Comparison of ENCODE assay signal across 11 cellular contexts in the genomic region with DNA sequence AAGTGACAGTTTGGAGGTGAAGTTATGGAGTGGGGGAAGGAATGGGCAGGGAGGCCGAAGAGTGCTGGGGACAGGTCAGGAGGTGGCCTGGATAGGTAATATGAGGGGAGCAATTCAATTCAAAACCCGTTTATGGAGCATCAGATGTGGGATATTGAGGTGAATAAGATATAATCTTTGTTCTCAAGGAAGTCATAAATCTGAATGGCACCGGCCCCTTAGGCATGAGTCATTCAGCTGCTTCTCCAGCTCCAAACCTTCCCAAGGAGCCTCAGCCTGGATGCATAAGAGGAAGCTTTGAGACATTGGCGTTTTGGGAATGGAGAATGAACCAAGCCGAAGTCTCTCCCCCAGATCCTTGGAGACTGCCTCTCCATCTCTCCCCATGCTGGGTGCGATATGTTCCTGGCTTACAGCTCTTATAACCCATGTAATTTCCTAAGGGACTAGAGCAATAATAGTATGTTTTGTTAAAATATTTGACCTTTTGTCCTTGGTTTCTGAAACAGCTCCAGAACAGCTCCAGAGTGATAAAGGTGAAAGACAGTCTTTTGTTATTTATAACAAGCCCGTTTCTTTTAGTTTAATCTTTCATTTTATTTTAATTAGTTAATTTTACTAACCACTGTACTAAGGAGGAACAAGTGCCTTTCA. TPM values are rescaled to one million over a fixed set of nuclear protein-coding genes. Genes with fewer than 3 reads are reported as not detected.
DNase-seq lines count a peak whose midpoint lies in the region; ATAC-seq, FAIRE-seq and TF ChIP-seq lines count a peak whose summit lies in the region.
"Had no signal": no experiment of that assay in that cellular context is flagged by ENCODE, and none has a peak within 500 bp of the region (broad histone marks: within the 10 kb centered on the region; RNA-seq: fewer than 3 reads in every experiment).

No MANE protein-coding gene starts in this region.

- no peaks in the 10 kb centered on the region for H3K27me3 ChIP-seq in keratinocyte (ENCODE audit: control insufficient read depth, extremely low read depth, insufficient read depth, low read length)
- H3K27me3 ChIP-seq: heart left ventricle had no signal

- peaks cover 21% of the 10 kb centered on the region for H3K4me1 ChIP-seq in keratinocyte (ENCODE audit: control insufficient read depth, extremely low read depth, insufficient read depth, low read length)

- DNase-seq in HCEC 1CT = peak; percentile 82
- DNase-seq in amniotic epithelial cell (ENCODE audit: low read depth) = peak; percentile 79
- no peak for DNase-seq in keratinocyte (ENCODE audit: low read depth, low spot score)
- DNase-seq in GM13976 (ENCODE audit: low spot score) = no peak
- DNase-seq in NCI-H510A treated with DMSO at 0.1 percent for 48 hours (lab: John Stamatoyannopoulos, UW) = no peak
- DNase-seq: activated naive CD4-positive, alpha-beta T cell treated with anti-CD3 and anti-CD28 coated beads, Interleukin-2, amount 50 U/mL, for 16 hours; NCI-H1694 treated with DMSO at 0.1 percent for 48 hours had no signal

- no peak overlapping the region for H2AFZ ChIP-seq in keratinocyte (ENCODE audit: control insufficient read depth, low read length)

- ATAC-seq in GM19467 (IDR thresholded peaks at IDR 0.05; ENCODE audit: unreplicated experiment) (no peak), GM19035 (IDR thresholded peaks at IDR 0.05; ENCODE audit: unreplicated experiment) (no peak)

- 0 out of 2 replicates have a peak overlapping the region, but pooled peaks have one; percentile 6 for H3K27ac ChIP-seq in 22Rv1
- peak overlapping the region; percentile 2 for H3K27ac ChIP-seq in keratinocyte (ENCODE audit: control insufficient read depth, insufficient read depth, low read length)

- no peaks in the 10 kb centered on the region for H4K20me1 ChIP-seq in keratinocyte (ENCODE audit: control insufficient read depth, extremely low read depth, insufficient read depth, low read length)

- H3K9ac ChIP-seq in keratinocyte (ENCODE audit: control insufficient read depth, extremely low read depth, insufficient read depth, low read length) = no peak overlapping the region

- peaks cover 4 to 15% of the 10 kb centered on the region in 2 experiments for H3K36me3 ChIP-seq in keratinocyte (ENCODE audit: control insufficient read depth in 2 of 2, extremely low read depth in 1 of 2, insufficient read depth in 2 of 2, low read length in 2 of 2)

- peak overlapping the region in 2 of 3 experiments; percentile 27 to 59 for H3K4me3 ChIP-seq in keratinocyte (ENCODE audit: control insufficient read depth in 2 of 3, extremely low read depth in 1 of 3, insufficient read depth in 2 of 3, low read depth in 1 of 3, low read length in 3 of 3)

- peak overlapping the region; percentile 85 for H3K4me2 ChIP-seq in keratinocyte (ENCODE audit: control insufficient read depth, extremely low read depth, insufficient read depth, low read depth, low read length)

- peaks cover 5% of the 10 kb centered on the region for H3K9me1 ChIP-seq in keratinocyte (ENCODE audit: control insufficient read depth, extremely low read depth, insufficient read depth, low read length)

- no peaks in the 10 kb centered on the region for H3K79me2 ChIP-seq in keratinocyte (ENCODE audit: control insufficient read depth, insufficient read depth, low read length)

- in situ Hi-C loops in GM13976 (cut with MboI; ENCODE audit: low sequenced_read_pairs, unreplicated experiment) = no loop called here

- TF ChIP-seq CTCF in 22Rv1 (IDR thresholded peaks at IDR 0.05) = no peak
- no peak for TF ChIP-seq CTCF in keratinocyte (optimal IDR thresholded peaks at IDR 0.05 in 1 of 3, IDR thresholded peaks at IDR 0.05 in 1 of 3, conservative IDR thresholded peaks at IDR 0.05 in 1 of 3; ENCODE audit: extremely low read depth in 1 of 3, insufficient read depth in 2 of 3, low read length in 3 of 3)
- TF ChIP-seq CTCF in GM13976 (IDR thresholded peaks at IDR 0.05; ENCODE audit: borderline replicate concordance, control extremely low read depth, extremely low read depth, insufficient read depth, missing control alignments) = no peak

- FAIRE-seq in keratinocyte (lab: Jason Lieb, UNC) = peak; percentile 49

- dilution Hi-C loops in keratinocyte (cut with MboI; ENCODE audit: extremely low pct_ligation_motif_present, low sequenced_read_pairs) = loop anchor here (10.0 kb wide), 1 partner anchor 56 kb away; the partner anchor contains the start of genes RETREG3 and TUBG1

- H3K9me3 ChIP-seq in keratinocyte (ENCODE audit: control insufficient read depth, low read depth, low read length) = no peaks in the 10 kb centered on the region
- H3K9me3 ChIP-seq: heart left ventricle had no signal

RNA-seq across cellular contexts. Expression of gene TUBG2, which starts 1.7 kb away (rescaled TPM):
- polyA plus RNA-seq in keratinocyte = 13.5 to 17.8 TPM (median 14.5 TPM) in 3 replicates
- polyA plus RNA-seq in keratinocyte (2011; ENCODE audit: low read depth) = 6.1 TPM
- 7.8 and 11.8 TPM in 2 replicates for polyA plus RNA-seq in keratinocyte (2011; cell fraction: cytosol; rRNA removed)
- 58.1 and 66.0 TPM in 2 replicates for polyA plus RNA-seq in keratinocyte (2011; cell fraction: nucleus; rRNA removed)
- polyA plus RNA-seq in keratinocyte (2012; ENCODE audit: low replicate concordance) = 17.2 and 18.2 TPM in 2 replicates
- 9.2 to 20.5 TPM (median 9.6 TPM) in 3 replicates for polyA minus RNA-seq in keratinocyte
- 6.7 TPM for polyA minus RNA-seq in keratinocyte (2011; cell fraction: cytosol; rRNA and poly(A)+ RNA removed)
- 9.0 and 10.3 TPM in 2 replicates for polyA minus RNA-seq in keratinocyte (2011; cell fraction: nucleus; rRNA and poly(A)+ RNA removed)

RNA-seq across cellular contexts. Expression of gene PLEKHH3, which starts 16.0 kb away (rescaled TPM):
- 3.1 to 10.7 TPM (median 4.9 TPM) in 3 replicates for polyA plus RNA-seq in keratinocyte
- polyA plus RNA-seq in keratinocyte (2011; ENCODE audit: low read depth) = 11.6 TPM
- 2.5 and 7.9 TPM in 2 replicates for polyA plus RNA-seq in keratinocyte (2011; cell fraction: cytosol; rRNA removed)
- 13.2 and 20.7 TPM in 2 replicates for polyA plus RNA-seq in keratinocyte (2011; cell fraction: nucleus; rRNA removed)
- 10.7 and 25.0 TPM in 2 replicates for polyA plus RNA-seq in keratinocyte (2012; ENCODE audit: low replicate concordance)
- polyA minus RNA-seq in keratinocyte = 2.9 to 4.3 TPM (median 3.1 TPM) in 3 replicates
- 17.3 TPM for polyA minus RNA-seq in keratinocyte (2011; cell fraction: cytosol; rRNA and poly(A)+ RNA removed)
- 13.1 and 17.9 TPM in 2 replicates for polyA minus RNA-seq in keratinocyte (2011; cell fraction: nucleus; rRNA and poly(A)+ RNA removed)

RNA-seq across cellular contexts. Expression of gene CCR10, which starts 20.8 kb away (rescaled TPM):
- 0.02 to 0.05 TPM (median 0.03 TPM) in 3 replicates for polyA plus RNA-seq in keratinocyte
- not detected for polyA plus RNA-seq in keratinocyte (2011; ENCODE audit: low read depth)
- polyA plus RNA-seq in keratinocyte (2011; cell fraction: cytosol; rRNA removed) = not detected in 2 replicates
- 0.17 and 0.27 TPM in 2 replicates for polyA plus RNA-seq in keratinocyte (2011; cell fraction: nucleus; rRNA removed)
- 0.18 TPM in 1 of 2 replicates, not detected in the other for polyA plus RNA-seq in keratinocyte (2012; ENCODE audit: low replicate concordance)
- polyA minus RNA-seq in keratinocyte = 0.20 TPM in 1 of 3 replicates, not detected in the others
- not detected for polyA minus RNA-seq in keratinocyte (2011; cell fraction: cytosol; rRNA and poly(A)+ RNA removed)
- not detected in 2 replicates for polyA minus RNA-seq in keratinocyte (2011; cell fraction: nucleus; rRNA and poly(A)+ RNA removed)

RNA-seq across cellular contexts. Expression of gene CNTNAP1, which starts 21.5 kb away (rescaled TPM):
- polyA plus RNA-seq in keratinocyte = 0.46 to 2.0 TPM (median 0.71 TPM) in 3 replicates
- polyA plus RNA-seq in keratinocyte (2011; ENCODE audit: low read depth) = 0.26 TPM
- polyA plus RNA-seq in keratinocyte (2011; cell fraction: cytosol; rRNA removed) = 0.23 and 0.34 TPM in 2 replicates
- 3.2 and 3.7 TPM in 2 replicates for polyA plus RNA-seq in keratinocyte (2011; cell fraction: nucleus; rRNA removed)
- 0.24 and 1.7 TPM in 2 replicates for polyA plus RNA-seq in keratinocyte (2012; ENCODE audit: low replicate concordance)
- polyA minus RNA-seq in keratinocyte = 0.76 to 3.8 TPM (median 1.1 TPM) in 3 replicates
- polyA minus RNA-seq in keratinocyte (2011; cell fraction: cytosol; rRNA and poly(A)+ RNA removed) = not detected
- 1.8 and 2.3 TPM in 2 replicates for polyA minus RNA-seq in keratinocyte (2011; cell fraction: nucleus; rRNA and poly(A)+ RNA removed)

RNA-seq across cellular contexts. Expression of gene TUBG1, which starts 51.3 kb away (rescaled TPM):
- 35.1 to 141 TPM (median 54.8 TPM) in 3 replicates for polyA plus RNA-seq in keratinocyte
- polyA plus RNA-seq in keratinocyte (2011; ENCODE audit: low read depth) = 84.2 TPM
- 79.1 and 107 TPM in 2 replicates for polyA plus RNA-seq in keratinocyte (2011; cell fraction: cytosol; rRNA removed)
- 67.6 and 72.9 TPM in 2 replicates for polyA plus RNA-seq in keratinocyte (2011; cell fraction: nucleus; rRNA removed)
- polyA plus RNA-seq in keratinocyte (2012; ENCODE audit: low replicate concordance) = 72.9 and 123 TPM in 2 replicates
- 78.6 to 249 TPM (median 96.2 TPM) in 3 replicates for polyA minus RNA-seq in keratinocyte
- polyA minus RNA-seq in keratinocyte (2011; cell fraction: cytosol; rRNA and poly(A)+ RNA removed) = 81.0 TPM
- 24.6 and 31.1 TPM in 2 replicates for polyA minus RNA-seq in keratinocyte (2011; cell fraction: nucleus; rRNA and poly(A)+ RNA removed)

Comparison
In these comparisons a context has a peak if more than half of its experiments do, and no peak if none do; other contexts are left out.
1. DNase-seq: peak in HCEC 1CT (single experiment) and amniotic epithelial cell (single experiment); none in keratinocyte (single experiment), GM13976 (single experiment) and NCI-H510A treated with DMSO at 0.1 percent for 48 hours (single experiment).